ENCODE assay signal across 20 cellular contexts in the genomic region with DNA sequence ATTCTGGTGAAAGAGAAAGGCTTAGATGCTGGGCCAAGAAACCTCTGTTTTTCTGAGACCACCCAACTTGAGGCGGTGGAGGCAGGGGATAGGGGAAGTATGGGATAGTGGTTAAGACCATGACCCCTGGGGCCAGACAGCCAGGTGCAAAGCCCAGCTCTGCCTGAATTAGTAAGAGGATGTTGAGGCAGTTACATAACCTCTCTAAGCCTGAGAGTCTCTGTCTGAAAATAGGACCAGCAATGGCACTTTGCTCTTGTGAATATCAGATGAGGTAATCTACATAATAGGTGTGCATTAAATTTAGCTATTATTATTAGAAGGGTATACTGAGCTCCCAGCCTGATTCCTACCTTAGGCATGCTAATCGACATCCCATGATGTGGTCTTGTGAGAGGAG.
DNase-seq lines count a peak whose midpoint lies in the region; ATAC-seq, FAIRE-seq and TF ChIP-seq lines count a peak whose summit lies in the region.
"Had no signal": no experiment of that assay in that cellular context is flagged by ENCODE, and none has a peak within 500 bp of the region (broad histone marks: within the 10 kb centered on the region; RNA-seq: fewer than 3 reads in every experiment).

No MANE protein-coding gene starts in this region.

- intact Hi-C loops in activated T-helper 2 cell treated with anti-CD3 and anti-CD28 coated beads, Interferon-gamma antibody, Interleukin-2, Interleukin-4, amounts not matched to agents 10 μg/mL and 5 μg/mL and 100 μg/mL, durations not matched to agents 14 hours and 24 hours and 36 hours (cut with micrococcal nuclease) = loop anchor here (5.0 to 10.0 kb wide), 2 partner anchors 33 to 129 kb away; no protein-coding TSS in a partner anchor

- TF ChIP-seq CTCF in GM06990 (IDR thresholded peaks at IDR 0.05; ENCODE audit: insufficient read depth, low read length, poor library complexity, severe bottlenecking) = no peak
- no peak for TF ChIP-seq CTCF in coronary artery (IDR thresholded peaks at IDR 0.05)

- FAIRE-seq in H54 (lab: Jason Lieb, UNC) = no peak

- DNase-seq in GM06990 (ENCODE audit: extremely low read depth, insufficient read length) = peak; percentile 39
- no peak for DNase-seq in activated T-helper 2 cell treated with anti-CD3 and anti-CD28 coated beads, Interferon-gamma antibody, Interleukin-2, Interleukin-4, amounts not matched to agents 10 μg/mL and 5 μg/mL and 100 μg/mL, durations not matched to agents 14 hours and 24 hours and 36 hours (ENCODE audit: low spot score)
- no peak for DNase-seq in coronary artery (ENCODE audit: low spot score)
- no peak for DNase-seq in NCI-H69 (lab: John Stamatoyannopoulos, UW)
- no peak for DNase-seq in H54 (ENCODE audit: insufficient read length, low spot score)
- DNase-seq: activated CD4-positive, CD25-positive, alpha-beta regulatory T cell treated with anti-CD3 and anti-CD28 coated beads, Interleukin-2, amount 50 U/mL, for 72 hours; activated CD8-positive, alpha-beta memory T cell treated with anti-CD3 and anti-CD28 coated beads, Interleukin-2, amount 50 U/mL, for 4 hours; BE2C; glutamatergic neuron; left cardiac atrium; NCI-H1417 treated with DMSO at 0.1 percent for 48 hours; PC-3; stimulated activated naive CD8-positive, alpha-beta T cell treated with anti-CD3 and anti-CD28 coated beads, Interleukin-15, amount 100 ng/mL, for 72 hours; trophoblast cell had no signal

- H3K27ac Mint-ChIP-seq in activated T-helper 2 cell treated with anti-CD3 and anti-CD28 coated beads, Interferon-gamma antibody, Interleukin-2, Interleukin-4, amounts not matched to agents 10 μg/mL and 5 μg/mL and 100 μg/mL, durations not matched to agents 14 hours and 24 hours and 36 hours = peak overlapping the region; percentile 92
- H3K27ac Mint-ChIP-seq: activated naive CD4-positive, alpha-beta T cell treated with anti-CD3 and anti-CD28 coated beads, Interleukin-2, amount 50 U/mL, for 24 hours; nephron; T-helper 1 cell treated with Interleukin-12 subunit alpha and Interleukin-12 subunit beta and Interleukin-4 antibody, amounts not matched to agents 30 μg/mL and 1 μg/mL, for 36 hours had no signal

- peak overlapping the region in 6 of 11 experiments; percentile 4 to 48 (median 24); a peak in 9 of 22 replicates for H3K27ac ChIP-seq in BLaER1 treated with 17β-estradiol and CSF1 and Interleukin-3, amounts not matched to agents 10 nM and 100 nM
- H3K27ac ChIP-seq in coronary artery = no peak overlapping the region

- H3K4me3 Mint-ChIP-seq in activated T-helper 2 cell treated with anti-CD3 and anti-CD28 coated beads, Interferon-gamma antibody, Interleukin-2, Interleukin-4, amounts not matched to agents 10 μg/mL and 5 μg/mL and 100 μg/mL, durations not matched to agents 14 hours and 24 hours and 36 hours (ENCODE audit: low read depth) = no peak overlapping the region
- H3K4me3 Mint-ChIP-seq: activated naive CD4-positive, alpha-beta T cell treated with anti-CD3 and anti-CD28 coated beads, Interleukin-2, amount 50 U/mL, for 24 hours; nephron; stimulated activated naive CD8-positive, alpha-beta T cell treated with anti-CD3 and anti-CD28 coated beads, Interleukin-15, amount 100 ng/mL, for 72 hours; T-helper 1 cell treated with Interleukin-12 subunit alpha and Interleukin-12 subunit beta and Interleukin-4 antibody, amounts not matched to agents 30 μg/mL and 1 μg/mL, for 36 hours had no signal

- peak; percentile 32 for ATAC-seq in HG03025 (IDR thresholded peaks at IDR 0.05; ENCODE audit: low FRiP score, unreplicated experiment)
- ATAC-seq: left cardiac atrium; PC-3; sciatic nerve; stimulated activated naive CD8-positive, alpha-beta T cell treated with anti-CD3 and anti-CD28 coated beads, Interleukin-15, amount 100 ng/mL, for 72 hours had no signal

- H3K9ac ChIP-seq in BLaER1 treated with 17β-estradiol and CSF1 and Interleukin-3, amounts not matched to agents 10 nM and 100 nM = peak overlapping the region in 2 of 11 experiments; percentile 1 to 26; a peak in 2 of 22 replicates

- H3K4me3 ChIP-seq in BLaER1 treated with 17β-estradiol and CSF1 and Interleukin-3, amounts not matched to agents 10 nM and 100 nM = no peak overlapping the region
- no peak overlapping the region for H3K4me3 ChIP-seq in GM06990 (replicated peaks; ENCODE audit: low read depth, low read length)
- H3K4me3 ChIP-seq in coronary artery = no peak overlapping the region

- H3K4me1 Mint-ChIP-seq in activated T-helper 2 cell treated with anti-CD3 and anti-CD28 coated beads, Interferon-gamma antibody, Interleukin-2, Interleukin-4, amounts not matched to agents 10 μg/mL and 5 μg/mL and 100 μg/mL, durations not matched to agents 14 hours and 24 hours and 36 hours (ENCODE audit: low read depth) = peaks cover 44% of the 10 kb centered on the region

- H3K9me3 Mint-ChIP-seq in activated T-helper 2 cell treated with anti-CD3 and anti-CD28 coated beads, Interferon-gamma antibody, Interleukin-2, Interleukin-4, amounts not matched to agents 10 μg/mL and 5 μg/mL and 100 μg/mL, durations not matched to agents 14 hours and 24 hours and 36 hours = no peaks in the 10 kb centered on the region
- H3K9me3 Mint-ChIP-seq: activated naive CD4-positive, alpha-beta T cell treated with anti-CD3 and anti-CD28 coated beads, Interleukin-2, amount 50 U/mL, for 24 hours; nephron; stimulated activated naive CD8-positive, alpha-beta T cell treated with anti-CD3 and anti-CD28 coated beads, Interleukin-15, amount 100 ng/mL, for 72 hours; T-helper 1 cell treated with Interleukin-12 subunit alpha and Interleukin-12 subunit beta and Interleukin-4 antibody, amounts not matched to agents 30 μg/mL and 1 μg/mL, for 36 hours had no signal

- peaks cover 92% of the 10 kb centered on the region for H3K36me3 Mint-ChIP-seq in activated T-helper 2 cell treated with anti-CD3 and anti-CD28 coated beads, Interferon-gamma antibody, Interleukin-2, Interleukin-4, amounts not matched to agents 10 μg/mL and 5 μg/mL and 100 μg/mL, durations not matched to agents 14 hours and 24 hours and 36 hours (ENCODE audit: low read depth)

- H3K27me3 ChIP-seq in BLaER1 treated with 17β-estradiol and CSF1 and Interleukin-3, amounts not matched to agents 10 nM and 100 nM = no peaks in the 10 kb centered on the region
- H3K27me3 ChIP-seq in GM06990 (replicated peaks; ENCODE audit: control insufficient read depth, insufficient read depth, low read length) = no peaks in the 10 kb centered on the region
- H3K27me3 ChIP-seq: BE2C had no signal

- no peaks in the 10 kb centered on the region for H3K27me3 Mint-ChIP-seq in activated T-helper 2 cell treated with anti-CD3 and anti-CD28 coated beads, Interferon-gamma antibody, Interleukin-2, Interleukin-4, amounts not matched to agents 10 μg/mL and 5 μg/mL and 100 μg/mL, durations not matched to agents 14 hours and 24 hours and 36 hours (ENCODE audit: low read depth)
- H3K27me3 Mint-ChIP-seq: activated naive CD4-positive, alpha-beta T cell treated with anti-CD3 and anti-CD28 coated beads, Interleukin-2, amount 50 U/mL, for 24 hours; stimulated activated naive CD8-positive, alpha-beta T cell treated with anti-CD3 and anti-CD28 coated beads, Interleukin-15, amount 100 ng/mL, for 72 hours had no signal

- no peak for TF ChIP-seq POLR2A in H54 (IDR thresholded peaks at IDR 0.05; ENCODE audit: low read depth, low read length)

- H3K9me3 ChIP-seq in BLaER1 treated with 17β-estradiol and CSF1 and Interleukin-3, amounts not matched to agents 10 nM and 100 nM (replicated peaks in 1 of 11) = no peaks in the 10 kb centered on the region
- H3K9me3 ChIP-seq: BE2C had no signal

- peaks cover 0 to 78% (median 0%) of the 10 kb centered on the region in 11 experiments; a peak in 8 of 22 replicates for H4K20me1 ChIP-seq in BLaER1 treated with 17β-estradiol and CSF1 and Interleukin-3, amounts not matched to agents 10 nM and 100 nM

- peaks cover 41 to 60% (median 45%) of the 10 kb centered on the region in 10 experiments for H3K4me1 ChIP-seq in BLaER1 treated with 17β-estradiol and CSF1 and Interleukin-3, amounts not matched to agents 10 nM and 100 nM
- H3K4me1 ChIP-seq: BE2C had no signal

- H3K4me2 ChIP-seq in BLaER1 treated with 17β-estradiol and CSF1 and Interleukin-3, amounts not matched to agents 10 nM and 100 nM = peak overlapping the region in 8 of 11 experiments; percentile 49 to 77 (median 70); a peak in 16 of 22 replicates

- H3K36me3 ChIP-seq in BLaER1 treated with 17β-estradiol and CSF1 and Interleukin-3, amounts not matched to agents 10 nM and 100 nM = peaks cover 68 to 100% (median 98%) of the 10 kb centered on the region in 11 experiments
- peaks cover 30% of the 10 kb centered on the region for H3K36me3 ChIP-seq in GM06990 (ENCODE audit: control insufficient read depth, insufficient read depth, low read length)
- H3K36me3 ChIP-seq: BE2C had no signal

Comparison
In these comparisons a context has a peak if more than half of its experiments do, and no peak if none do; other contexts are left out.
1. H3K27ac ChIP-seq: peak in BLaER1 treated with 17β-estradiol and CSF1 and Interleukin-3, amounts not matched to agents 10 nM and 100 nM (6 of 11); none in coronary artery (0 of 2).